ENCODE assay signal across 34 cellular contexts in genomic region chr2:155320236-155320635, GRCh38.
"Had no signal": no experiment of that assay in that cellular context is flagged by ENCODE, and none has a peak within 500 bp of the region (broad histone marks: within the 10 kb centered on the region; RNA-seq: fewer than 3 reads in every experiment).

No MANE protein-coding gene starts in this region.

- FAIRE-seq: astrocyte, bronchial epithelial cell had no signal

- H3K36me3 ChIP-seq: adrenal gland, ascending aorta, brain microvascular endothelial cell, breast epithelium, cardiac muscle cell had no signal

- H3K27me3 ChIP-seq: adrenal gland, ascending aorta, body of pancreas, brain microvascular endothelial cell, cardiac muscle cell had no signal

- H3K4me1 ChIP-seq: adrenal gland, ascending aorta, body of pancreas, breast epithelium had no signal

- DNase-seq: activated effector memory CD4-positive, alpha-beta T cell treated with anti-CD3 and anti-CD28 coated beads, Interleukin-2, amount 50 U/mL, for 16 hours; activated effector memory CD4-positive, alpha-beta T cell treated with Interleukin-2 at 50 U/mL for 16 hours; activated gamma-delta T cell; activated gamma-delta T cell treated with Interleukin-2 at 50 U/mL for 16 hours; activated naive CD4-positive, alpha-beta T cell; activated naive CD4-positive, alpha-beta T cell treated with anti-CD3 and anti-CD28 coated beads for 36 hours; activated naive CD4-positive, alpha-beta T cell treated with anti-CD3 and anti-CD28 coated beads, Interleukin-2, amount 10 ng/mL, durations not matched to agents 7 days and 5 days; activated naive CD4-positive, alpha-beta T cell treated with anti-CD3 and anti-CD28 coated beads, Interleukin-2, amount 50 U/mL, for 16 hours; activated naive CD4-positive, alpha-beta T cell treated with Interleukin-2 at 50 U/mL for 16 hours; activated naive CD8-positive, alpha-beta T cell treated with anti-CD3 and anti-CD28 coated beads for 36 hours; activated naive CD8-positive, alpha-beta T cell treated with anti-CD3 and anti-CD28 coated beads, Interleukin-2, amount 10 ng/mL, durations not matched to agents 7 days and 5 days; activated naive CD8-positive, alpha-beta T cell treated with anti-CD3 and anti-CD28 coated beads, Interleukin-2, amount 50 U/mL, for 24 hours; activated T-cell treated with anti-CD3 and anti-CD28 coated beads, Interleukin-2, amount 50 U/mL, for 1 hour; activated T-cell treated with anti-CD3 and anti-CD28 coated beads, Interleukin-2, amount 50 U/mL, for 24 hours; activated T-cell treated with anti-CD3 and anti-CD28 coated beads, Interleukin-2, amount 50 U/mL, for 4 hours; activated T-cell treated with anti-CD3 and anti-CD28 coated beads, Interleukin-2, amount 50 U/mL, for 48 hours; activated T-cell treated with anti-CD3 and anti-CD28 coated beads, Interleukin-2, amount 50 U/mL, for 72 hours; adrenal gland; amniotic stem cell; amygdala; anterior cingulate cortex; aorta; body of pancreas; brain microvascular endothelial cell; caudate nucleus; central memory CD4-positive, alpha-beta T cell; cerebellar nuclear complex had no signal

- H3K9me3 ChIP-seq: adrenal gland, ascending aorta, body of pancreas, breast epithelium had no signal

- H3K4me3 ChIP-seq: adrenal gland, ascending aorta, body of pancreas, breast epithelium, cardiac muscle cell had no signal

- ATAC-seq: activated naive CD4-positive, alpha-beta T cell treated with anti-CD3 and anti-CD28 coated beads, Interleukin-2, amount 50 U/mL, for 72 hours; activated naive CD8-positive, alpha-beta T cell treated with anti-CD3 and anti-CD28 coated beads, Interleukin-2, amount 50 U/mL, for 24 hours; activated T-cell treated with anti-CD3 and anti-CD28 coated beads, Interleukin-2, amount 50 U/mL, for 4 hours; activated T-cell treated with anti-CD3 and anti-CD28 coated beads, Interleukin-2, amount 50 U/mL, for 72 hours; activated T-helper 17 cell treated with anti-CD3 and anti-CD28 coated beads, Interleukin-2, amount 50 U/mL, for 72 hours; body of pancreas had no signal

- H3K27ac ChIP-seq: adrenal gland, ascending aorta, body of pancreas, brain microvascular endothelial cell, breast epithelium, cardiac muscle cell had no signal
